10 cellular contexts compared by ENCODE assay signal in the genomic region with DNA sequence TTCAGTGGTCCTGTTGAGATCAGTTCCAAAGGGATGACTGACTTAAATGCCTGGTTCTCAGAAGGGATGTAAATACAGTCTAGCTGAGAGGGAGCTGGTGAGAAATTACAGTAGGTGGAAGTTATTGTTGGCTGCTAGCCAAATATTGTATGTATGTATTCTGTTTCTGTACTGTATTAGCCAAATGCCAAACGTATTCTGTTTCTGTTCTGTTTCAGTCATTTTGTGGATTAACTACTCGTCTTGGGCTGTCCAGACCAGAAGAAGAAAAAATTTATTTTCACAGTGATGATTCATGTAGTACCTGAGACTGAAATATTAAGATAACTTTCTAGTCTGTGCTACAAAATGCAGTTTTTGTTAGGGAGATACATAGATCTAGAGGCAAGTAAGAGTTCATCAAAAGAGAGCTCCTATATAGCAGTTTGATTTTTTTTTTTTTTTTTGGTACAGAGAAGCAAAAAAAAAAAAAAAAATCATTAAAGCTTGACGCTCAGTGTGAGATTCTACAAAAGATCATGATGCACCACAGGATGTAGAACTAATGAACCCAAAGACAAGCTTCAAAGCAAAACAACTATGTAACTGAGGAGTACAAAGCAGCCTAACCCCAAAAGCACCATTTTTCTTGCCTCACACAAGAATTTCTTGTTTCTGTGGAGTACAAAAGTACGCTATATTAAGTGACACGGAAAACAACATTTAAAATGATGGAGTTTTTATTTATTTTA. TPM values are rescaled to one million over a fixed set of nuclear protein-coding genes. Genes with fewer than 3 reads are reported as not detected.
DNase-seq lines count a peak whose midpoint lies in the region; ATAC-seq and TF ChIP-seq lines count a peak whose summit lies in the region.
"Had no signal": no experiment of that assay in that cellular context is flagged by ENCODE, and none has a peak within 500 bp of the region (broad histone marks: within the 10 kb centered on the region; RNA-seq: fewer than 3 reads in every experiment).

No MANE protein-coding gene starts in this region.

- H4K8ac ChIP-seq in neuronal stem cell (ENCODE audit: low read depth, low read length) = no peak overlapping the region

- no peak overlapping the region for H3K18ac ChIP-seq in neuronal stem cell (ENCODE audit: low read length)

- no peak overlapping the region for H2BK15ac ChIP-seq in neuronal stem cell (ENCODE audit: low read length)

- no peak overlapping the region for H2BK120ac ChIP-seq in neuronal stem cell (ENCODE audit: low read depth, low read length)

- H3K14ac ChIP-seq in neuronal stem cell (ENCODE audit: low read length) = no peak overlapping the region

- no peak overlapping the region for H2AK5ac ChIP-seq in neuronal stem cell (ENCODE audit: low read depth, low read length)

- DNase-seq in Jurkat, Clone E6-1 (ENCODE audit: low read depth, low spot score) = peak; percentile 59
- peak; percentile 22 for DNase-seq in fibroblast of pulmonary artery (ENCODE audit: low read depth)
- no peak for DNase-seq in SKM-1 treated with dmso at 0.1 percent for 144 hours (lab: John Stamatoyannopoulos, UW; ENCODE audit: unreplicated experiment)
- no peak for DNase-seq in neuronal stem cell (ENCODE audit: low spot score)
- DNase-seq in RWPE1 (ENCODE audit: low spot score) = no peak
- no peak for DNase-seq in RPMI8226
- DNase-seq: GOT3 had no signal

- CTCF ChIA-PET in RWPE1 (lab: Yijun Ruan, JAX) = interaction anchor here (0.6 kb wide), 1 partner anchor 20 kb away, joined by 4 read pairs; no protein-coding TSS in a partner anchor

- peaks cover 0 to 3% of the 10 kb centered on the region in 2 donors for H3K36me3 ChIP-seq in neuronal stem cell (replicated peaks in 1 of 2; ENCODE audit: control insufficient read depth in 2 of 2, insufficient read depth in 2 of 2, low read length in 2 of 2)
- H3K36me3 ChIP-seq: SJSA1 had no signal

- no peaks in the 10 kb centered on the region for H3K4me1 ChIP-seq in neuronal stem cell (ENCODE audit: control insufficient read depth in 2 of 2, insufficient read depth in 1 of 2, low read depth in 1 of 2, low read length in 2 of 2)
- H3K4me1 ChIP-seq: SJSA1 had no signal

- no peak overlapping the region for H2BK12ac ChIP-seq in neuronal stem cell (ENCODE audit: low read length)

- no peak overlapping the region for H3K23ac ChIP-seq in neuronal stem cell (ENCODE audit: low read depth, low read length, poor library complexity)

- no peak overlapping the region for H3K4me3 ChIP-seq in Jurkat, Clone E6-1 (ENCODE audit: low read length)
- H3K4me3 ChIP-seq in fibroblast of pulmonary artery (replicated peaks; ENCODE audit: low read depth, low read length) (no peak overlapping the region), neuronal stem cell (ENCODE audit: low read length in 2 of 2) (no peak overlapping the region)
- H3K4me3 ChIP-seq: SJSA1 had no signal

- H3K27me3 ChIP-seq in neuronal stem cell (ENCODE audit: control insufficient read depth in 3 of 3, insufficient read depth in 3 of 3, low read depth in 1 of 3, low read length in 3 of 3) = no peaks in the 10 kb centered on the region
- H3K27me3 ChIP-seq: SJSA1 had no signal

- H3K4me2 ChIP-seq in neuronal stem cell (ENCODE audit: insufficient read depth, low read length, poor library complexity, severe bottlenecking) = no peak overlapping the region

- peak; percentile 71 for ATAC-seq in GM18867 (IDR thresholded peaks at IDR 0.05; ENCODE audit: unreplicated experiment)
- ATAC-seq in GM21619 (IDR thresholded peaks at IDR 0.05; ENCODE audit: unreplicated experiment) = peak; percentile 58

- no peak overlapping the region for H4K91ac ChIP-seq in neuronal stem cell (ENCODE audit: low read depth, low read length, poor library complexity)

- no peak overlapping the region for H3K9ac ChIP-seq in neuronal stem cell (ENCODE audit: low read depth, low read length, poor library complexity)

- H2AFZ ChIP-seq in neuronal stem cell (ENCODE audit: low read length) = no peak overlapping the region

- H3K27ac ChIP-seq in neuronal stem cell (replicated peaks; ENCODE audit: low read length) (no peak overlapping the region), RWPE1 (no peak overlapping the region)
- H3K27ac ChIP-seq: SJSA1 had no signal

- POLR2A ChIA-PET in RWPE1 (lab: Yijun Ruan, JAX; ENCODE audit: low non-redundant PET) = no interaction called here

- no peak for TF ChIP-seq CTCF in fibroblast of pulmonary artery (IDR thresholded peaks at IDR 0.05; ENCODE audit: low read length, missing control alignments)
- TF ChIP-seq CTCF in RWPE1 (conservative IDR thresholded peaks at IDR 0.05; ENCODE audit: low read depth) = no peak

- no peaks in the 10 kb centered on the region for H3K79me1 ChIP-seq in neuronal stem cell (ENCODE audit: low read depth, low read length)

- H3K4ac ChIP-seq in neuronal stem cell (ENCODE audit: low read length) = no peak overlapping the region

- H3K9me3 ChIP-seq in neuronal stem cell (replicated peaks in 1 of 2; ENCODE audit: control insufficient read depth in 2 of 2, insufficient read depth in 1 of 2, low read depth in 1 of 2, low read length in 2 of 2) = peaks cover 3 to 7% of the 10 kb centered on the region in 2 donors
- H3K9me3 ChIP-seq: SJSA1 had no signal

- no CpG with 5 or more reads among the region's 5 CpGs for WGBS in neuronal stem cell (ENCODE audit: extremely low coverage in 2 of 2, insufficient read length in 2 of 2, insufficient replicate concordance in 1 of 2), 2 donors

- H2BK5ac ChIP-seq in neuronal stem cell (ENCODE audit: low read length) = no peak overlapping the region

RNA-seq across cellular contexts. Expression of a gene that starts 54.8 kb away (rescaled TPM):
- polyA plus RNA-seq in Jurkat, Clone E6-1 (2012; ENCODE audit: insufficient read depth, insufficient read length) = 53.5 TPM
- polyA plus RNA-seq in neuronal stem cell (2013, experiment 1 of 2) = 23.4 TPM
- 23.4 TPM for polyA plus RNA-seq in neuronal stem cell (2013, experiment 2 of 2)

Comparison
In these comparisons a context has a peak if more than half of its experiments do, and no peak if none do; other contexts are left out.
1. DNase-seq: peak in Jurkat, Clone E6-1 (single experiment) and fibroblast of pulmonary artery (single experiment); none in SKM-1 treated with dmso at 0.1 percent for 144 hours (single experiment), neuronal stem cell (single experiment), RWPE1 (single experiment) and RPMI8226 (single experiment).